19 cellular contexts compared by ENCODE assay signal in genomic region chr12:122026706-122027328, GRCh38. TPM values are rescaled to one million over a fixed set of nuclear protein-coding genes. Genes with fewer than 3 reads are reported as not detected.
DNase-seq lines count a peak whose midpoint lies in the region; ATAC-seq and TF ChIP-seq lines count a peak whose summit lies in the region.
"Had no signal": no experiment of that assay in that cellular context is flagged by ENCODE, and none has a peak within 500 bp of the region (broad histone marks: within the 10 kb centered on the region; RNA-seq: fewer than 3 reads in every experiment).

No MANE protein-coding gene starts in this region.

- CTCF ChIA-PET in CD4-positive, alpha-beta T cell (lab: Charles Lee), result no interaction called here
- CTCF ChIA-PET in HCT116 (lab: Charles Lee), result no interaction called here

- H3K4ac ChIP-seq in mesenchymal stem cell (ENCODE audit: low read depth in 1 of 2, low read length in 2 of 2), result no peak overlapping the region

- H2AK5ac ChIP-seq in mesenchymal stem cell (ENCODE audit: low read length, severe bottlenecking), result peak overlapping the region; percentile 98

- H4K20me1 ChIP-seq in HCT116 (ENCODE audit: insufficient read depth), result no peaks in the 10 kb centered on the region
- H4K20me1 ChIP-seq in SU-DHL-6 (ENCODE audit: low read depth, low read length), result no peaks in the 10 kb centered on the region; the same call in 1 of the 2 replicates

- peak overlapping the region; percentile 30 for H3K4me3 Mint-ChIP-seq in CD4-positive, alpha-beta T cell
- H3K4me3 Mint-ChIP-seq: activated CD4-positive, alpha-beta T cell treated with anti-CD3 and anti-CD28 coated beads, Interleukin-2, amount 10 ng/mL, durations not matched to agents 24 days and 14 days had no signal

- H3K9ac ChIP-seq in HCT116 (ENCODE audit: low read length) (no peak overlapping the region), SU-DHL-6 (ENCODE audit: low read length) (peak overlapping the region; percentile 68), mesenchymal stem cell (ENCODE audit: low read length) (no peak overlapping the region)
- H3K9ac ChIP-seq: parathyroid adenoma had no signal

- no peak overlapping the region for H2BK15ac ChIP-seq in mesenchymal stem cell (ENCODE audit: low read depth, poor library complexity, severe bottlenecking)

- H3K27me3 Mint-ChIP-seq in CD4-positive, alpha-beta T cell, result peaks cover 4% of the 10 kb centered on the region

- H3K4me1 Mint-ChIP-seq in CD4-positive, alpha-beta T cell (ENCODE audit: low read depth), result peaks cover 17% of the 10 kb centered on the region

- RAD21 ChIA-PET in HCT116 (lab: Charles Lee; ENCODE audit: low non-redundant PET in 1 of 2, low total read pairs in 2 of 2, uncharacterized antibody in 2 of 2, unreplicated experiment in 2 of 2), result no interaction called here

- peaks cover 81% of the 10 kb centered on the region for H3F3A ChIP-seq in SU-DHL-6 (ENCODE audit: insufficient read depth)

- no peak overlapping the region for H2BK5ac ChIP-seq in mesenchymal stem cell (ENCODE audit: low read depth, low read length, poor library complexity, severe bottlenecking)

- H2AFZ ChIP-seq in HCT116 (ENCODE audit: low read depth, low read length, poor library complexity, severe bottlenecking) (no peak overlapping the region), SU-DHL-6 (ENCODE audit: low read depth, low read length, severe bottlenecking) (no peak overlapping the region), mesenchymal stem cell (ENCODE audit: low read depth, low read length) (no peak overlapping the region)
- H2AFZ ChIP-seq: parathyroid adenoma had no signal

- no peak overlapping the region for H3K18ac ChIP-seq in mesenchymal stem cell (ENCODE audit: low read depth in 1 of 2, low read length in 2 of 2)

- peak overlapping the region; percentile 8 for H4K8ac ChIP-seq in mesenchymal stem cell (ENCODE audit: low read length)

- H3K27me3 ChIP-seq in CD4-positive, alpha-beta T cell (ENCODE audit: control insufficient read depth, insufficient read depth, low read length), result no peaks in the 10 kb centered on the region
- H3K27me3 ChIP-seq in HCT116 (ENCODE audit: insufficient read depth, low read length) (no peaks in the 10 kb centered on the region), SU-DHL-6 (ENCODE audit: low read length) (no peaks in the 10 kb centered on the region), mesenchymal stem cell (ENCODE audit: control insufficient read depth in 1 of 2, insufficient read depth in 1 of 2, low read length in 2 of 2) (no peaks in the 10 kb centered on the region), Peyer's patch (no peaks in the 10 kb centered on the region)
- H3K27me3 ChIP-seq: SJSA1, uterus had no signal

- H3K36me3 ChIP-seq in HCT116 (ENCODE audit: control insufficient read depth in 1 of 2, insufficient read depth in 2 of 2, low read length in 2 of 2) (no peaks in the 10 kb centered on the region), SU-DHL-6 (ENCODE audit: low read length) (peaks cover 11% of the 10 kb centered on the region), mesenchymal stem cell (ENCODE audit: control insufficient read depth in 1 of 2, insufficient read depth in 2 of 2, low read depth in 1 of 2, low read length in 2 of 2) (peaks cover 0 to 14% of the 10 kb centered on the region in 2 experiments), Peyer's patch (no peaks in the 10 kb centered on the region)
- H3K36me3 ChIP-seq: SJSA1, uterus had no signal

- no peak overlapping the region for H3K23ac ChIP-seq in mesenchymal stem cell (ENCODE audit: low read length in 2 of 2)

- peak overlapping the region; percentile 15 for H4K91ac ChIP-seq in mesenchymal stem cell (ENCODE audit: low read length)

- H3K79me2 ChIP-seq in HCT116 (ENCODE audit: insufficient read depth, low read length) (peaks cover 67% of the 10 kb centered on the region), SU-DHL-6 (ENCODE audit: insufficient read depth, low read length) (peaks cover 94% of the 10 kb centered on the region)

- H3K4me2 ChIP-seq in HCT116 (ENCODE audit: low read length) (no peak overlapping the region), SU-DHL-6 (ENCODE audit: low read depth, low read length, poor library complexity, severe bottlenecking) (peak overlapping the region; percentile 99), mesenchymal stem cell (ENCODE audit: low read length, poor library complexity, severe bottlenecking) (no peak overlapping the region)

- DNase-seq in CD4-positive, alpha-beta T cell, result no peak
- no peak for DNase-seq in HCT116 (ENCODE audit: low read depth, low spot score)
- no peak for DNase-seq in mesenchymal stem cell
- DNase-seq in NCI-H345 treated with DMSO at 0.1 percent for 48 hours (lab: John Stamatoyannopoulos, UW; ENCODE audit: unreplicated experiment), result no peak
- DNase-seq in Peyer's patch, result no peak
- DNase-seq: activated CD4-positive, alpha-beta T cell treated with anti-CD3 and anti-CD28 coated beads, Interleukin-2, amount 10 ng/mL, durations not matched to agents 24 days and 14 days; activated CD8-positive, alpha-beta memory T cell treated with anti-CD3 and anti-CD28 coated beads, Interleukin-2, amount 50 U/mL, for 4 hours; activated naive CD4-positive, alpha-beta T cell treated with Interleukin-2 at 50 U/mL for 16 hours; NCI-H1436 treated with DMSO at 0.1 percent for 48 hours; NCI-H446; stimulated activated CD4-positive, alpha-beta T cell treated with anti-CD3 and anti-CD28 coated beads, Interleukin-2, amount 100 ng/mL, for 48 hours; uterus had no signal

- POLR2A ChIA-PET in CD4-positive, alpha-beta T cell (lab: Charles Lee), result interaction anchor here (0.6 to 0.8 kb wide), 2 partner anchors 141 to 199 kb away, joined by 3 read pairs; partner anchors contain the start of gene DIABLO
- POLR2A ChIA-PET in HCT116 (lab: Charles Lee), result interaction anchor here (0.5 to 0.6 kb wide), 2 partner anchors 87 to 177 kb away, joined by 3 to 5 read pairs; partner anchors contain the start of gene B3GNT4

- no peak for TF ChIP-seq POLR2A in HCT116 (IDR thresholded peaks at IDR 0.05; ENCODE audit: borderline replicate concordance, extremely low read depth, insufficient read depth, insufficient read length)
- TF ChIP-seq POLR2A in Peyer's patch (IDR thresholded peaks at IDR 0.05), result no peak

- peaks cover 41% of the 10 kb centered on the region for H3K79me1 ChIP-seq in mesenchymal stem cell (replicated peaks; ENCODE audit: low read length, poor library complexity, severe bottlenecking)

- H3K14ac ChIP-seq in mesenchymal stem cell (ENCODE audit: low read length in 2 of 2), result no peak overlapping the region

- H2BK120ac ChIP-seq in mesenchymal stem cell (ENCODE audit: low read depth, low read length), result no peak overlapping the region

- H3K4me1 ChIP-seq in HCT116 (ENCODE audit: control insufficient read depth in 1 of 2, insufficient read depth in 2 of 2, low read length in 2 of 2) (peaks cover 10 to 20% of the 10 kb centered on the region in 2 experiments), mesenchymal stem cell (ENCODE audit: control insufficient read depth, insufficient read depth, low read depth, low read length) (peaks cover 44% of the 10 kb centered on the region), Peyer's patch (peaks cover 0 to 14% (median 2%) of the 10 kb centered on the region in 4 donors)

- H3K27ac Mint-ChIP-seq in CD4-positive, alpha-beta T cell, result no peak overlapping the region
- H3K27ac Mint-ChIP-seq: activated CD4-positive, alpha-beta T cell treated with anti-CD3 and anti-CD28 coated beads, Interleukin-2, amount 10 ng/mL, durations not matched to agents 24 days and 14 days had no signal

- TF ChIP-seq RAD21 in HCT116 (IDR thresholded peaks at IDR 0.05; ENCODE audit: low read depth), result no peak

- BruUV-seq in HCT116 (replicated peaks; lab: Mats Ljungman, UMichigan), result no TSS peak

- no peaks in the 10 kb centered on the region for H3K9me3 Mint-ChIP-seq in CD4-positive, alpha-beta T cell
- H3K9me3 Mint-ChIP-seq: activated CD4-positive, alpha-beta T cell treated with anti-CD3 and anti-CD28 coated beads, Interleukin-2, amount 10 ng/mL, durations not matched to agents 24 days and 14 days had no signal

- H3K9me2 ChIP-seq in HCT116 (ENCODE audit: insufficient read depth), result no peaks in the 10 kb centered on the region
- no peaks in the 10 kb centered on the region for H3K9me2 ChIP-seq in SU-DHL-6 (replicated peaks; ENCODE audit: insufficient read depth, low read length)

- H3K4me3 ChIP-seq in HCT116 (replicated peaks in 1 of 2; ENCODE audit: low read depth in 1 of 2, low read length in 2 of 2) (no peak overlapping the region), SU-DHL-6 (ENCODE audit: insufficient read depth, low read length, poor library complexity, severe bottlenecking) (peak overlapping the region; percentile 21), mesenchymal stem cell (ENCODE audit: insufficient read depth in 1 of 2, low read depth in 1 of 2, low read length in 2 of 2) (no peak overlapping the region), Peyer's patch (no peak overlapping the region)
- H3K4me3 ChIP-seq: coronary artery, SJSA1, uterus had no signal

- H3K27ac ChIP-seq in CD4-positive, alpha-beta T cell (ENCODE audit: low read depth, low read length), result no peak overlapping the region
- H3K27ac ChIP-seq in HCT116 (ENCODE audit: low read depth, low read length) (no peak overlapping the region), SU-DHL-6 (ENCODE audit: low read depth, low read length) (peak overlapping the region; percentile 100), mesenchymal stem cell (ENCODE audit: low read length, poor library complexity, severe bottlenecking) (no peak overlapping the region), Peyer's patch (no peak overlapping the region)
- H3K27ac ChIP-seq: coronary artery, parathyroid adenoma, SJSA1, uterus had no signal

- WGBS in mesenchymal stem cell, result 99% methylated on average over 6 of the region's 7 CpGs

- peak; percentile 39 for ATAC-seq in CD4-positive, alpha-beta T cell (ENCODE audit: poor library complexity)
- ATAC-seq in HCT116 (no peak), GM18909 (IDR thresholded peaks at IDR 0.05; ENCODE audit: poor library complexity, unreplicated experiment) (no peak), GM19463 (IDR thresholded peaks at IDR 0.05; ENCODE audit: unreplicated experiment) (no peak)
- ATAC-seq: left lobe of liver had no signal

- no peak for TF ChIP-seq CTCF in CD4-positive, alpha-beta T cell (IDR thresholded peaks at IDR 0.05)
- TF ChIP-seq CTCF in HCT116 (IDR thresholded peaks at IDR 0.05 in 2 of 3, conservative IDR thresholded peaks at IDR 0.05 in 1 of 3; ENCODE audit: borderline replicate concordance in 1 of 3, insufficient read depth in 1 of 3, low read depth in 2 of 3, low read length in 2 of 3), result 0 out of 6 replicates have a peak, but pooled peaks of 2 of the 3 experiments have one; percentile 4 to 11
- peak; percentile 15 for TF ChIP-seq CTCF in SU-DHL-6 (IDR thresholded peaks at IDR 0.05; ENCODE audit: insufficient read depth, low read length, poor library complexity, severe bottlenecking)
- TF ChIP-seq CTCF in Peyer's patch (IDR thresholded peaks at IDR 0.05), result no peak

- no peaks in the 10 kb centered on the region for H3K9me3 ChIP-seq in CD4-positive, alpha-beta T cell (ENCODE audit: control insufficient read depth, low read length)
- H3K9me3 ChIP-seq in HCT116 (ENCODE audit: control insufficient read depth in 1 of 2, insufficient read depth in 1 of 2, low read depth in 1 of 2, low read length in 2 of 2), result no peaks in the 10 kb centered on the region
- H3K9me3 ChIP-seq in SU-DHL-6 (ENCODE audit: insufficient read depth, low read length), result no peaks in the 10 kb centered on the region
- no peaks in the 10 kb centered on the region for H3K9me3 ChIP-seq in mesenchymal stem cell (ENCODE audit: control insufficient read depth, low read length)
- no peaks in the 10 kb centered on the region for H3K9me3 ChIP-seq in Peyer's patch
- H3K9me3 ChIP-seq: SJSA1, uterus had no signal

- peaks cover 4% of the 10 kb centered on the region for H3K36me3 Mint-ChIP-seq in CD4-positive, alpha-beta T cell (ENCODE audit: low read depth)

- intact Hi-C loops in CD4-positive, alpha-beta T cell (cut with DNase I, micrococcal nuclease), result loop anchor here in 1 of 2 experiments (1.0 kb wide), 1 partner anchor 109 kb away; the partner anchor contains the start of gene CFAP251
- intact Hi-C loops in HCT116 (cut with micrococcal nuclease), result no loop called here

- peak overlapping the region in 1 of 2 experiments; percentile 56 for H2BK12ac ChIP-seq in mesenchymal stem cell (ENCODE audit: low read length in 2 of 2)

RNA-seq across cellular contexts. Expression of gene BCL7A, which starts 5.1 kb away (rescaled TPM):
- 1 to 10 TPM; 3.5 to 4.4 TPM for total RNA-seq in CD4-positive, alpha-beta T cell
- total RNA-seq in HCT116 (2021; ENCODE audit: unreplicated experiment), result 14.2 TPM
- 9.7 and 10.5 TPM in 2 replicates for polyA plus RNA-seq in HCT116 (2012)
- 6.3 TPM for polyA plus RNA-seq in mesenchymal stem cell (2013, experiment 1 of 2)
- polyA plus RNA-seq in mesenchymal stem cell (2013, experiment 2 of 2), result 5.9 TPM
- 10 to 100 TPM in 1 of 4 donors, 1 to 10 TPM in 3; 3.3 to 23.9 (median 4.4) TPM for total RNA-seq in Peyer's patch

RNA-seq across cellular contexts. Expression of gene MLXIP, which starts 51.7 kb away (rescaled TPM):
- total RNA-seq in CD4-positive, alpha-beta T cell, result 10 to 100 TPM; 98.0 to 99.3 TPM
- total RNA-seq in HCT116 (2021; ENCODE audit: unreplicated experiment), result 46.3 TPM
- polyA plus RNA-seq in HCT116 (2012), result 26.2 and 26.3 TPM in 2 replicates
- 61.2 TPM for polyA plus RNA-seq in mesenchymal stem cell (2013, experiment 1 of 2)
- 58.9 TPM for polyA plus RNA-seq in mesenchymal stem cell (2013, experiment 2 of 2)
- total RNA-seq in Peyer's patch, result 100 to 1,000 TPM in 2 of 4 donors, 10 to 100 TPM in 2; 41.5 to 157 (median 98.3) TPM

Comparison
In these comparisons a context has a peak if more than half of its experiments do, and no peak if none do; other contexts are left out.
1. CTCF ChIP-seq: peak in HCT116 (2 of 3) and SU-DHL-6 (single experiment); none in CD4-positive, alpha-beta T cell (single experiment) and Peyer's patch (0 of 6).